7 cellular contexts compared by ENCODE assay signal in genomic region chr15:67091073-67091965, GRCh38. TPM values are rescaled to one million over a fixed set of nuclear protein-coding genes. Genes with fewer than 3 reads are reported as not detected.
DNase-seq lines count a peak whose midpoint lies in the region; ATAC-seq and TF ChIP-seq lines count a peak whose summit lies in the region.

No MANE protein-coding gene starts in this region.

- H3K9me3 Mint-ChIP-seq in activated T-helper 17 cell treated with anti-CD3 and anti-CD28 coated beads, Interleukin-2, amount 50 U/mL, for 72 hours = no peaks in the 10 kb centered on the region

- H3K27me3 ChIP-seq in Peyer's patch = no peaks in the 10 kb centered on the region

- peaks cover 61% of the 10 kb centered on the region for H3K4me1 Mint-ChIP-seq in activated T-helper 17 cell treated with anti-CD3 and anti-CD28 coated beads, Interleukin-2, amount 50 U/mL, for 72 hours

- no peak overlapping the region for H3K4me3 ChIP-seq in Peyer's patch

- peaks cover 3 to 70% (median 26%) of the 10 kb centered on the region in 4 donors for H3K4me1 ChIP-seq in Peyer's patch

- peak overlapping the region; percentile 82 for H3K4me3 Mint-ChIP-seq in activated T-helper 17 cell treated with anti-CD3 and anti-CD28 coated beads, Interleukin-2, amount 50 U/mL, for 72 hours

- H3K27me3 Mint-ChIP-seq in activated T-helper 17 cell treated with anti-CD3 and anti-CD28 coated beads, Interleukin-2, amount 50 U/mL, for 72 hours = no peaks in the 10 kb centered on the region

- TF ChIP-seq CTCF in Peyer's patch (IDR thresholded peaks at IDR 0.05) = no peak

- no peak for TF ChIP-seq POLR2A in Peyer's patch (IDR thresholded peaks at IDR 0.05)

- peak overlapping the region; percentile 42 to 70 (median 48) for H3K27ac ChIP-seq in Peyer's patch

- H3K36me3 ChIP-seq in Peyer's patch = peaks cover 0 to 11% (median 0%) of the 10 kb centered on the region in 3 donors

- H3K36me3 Mint-ChIP-seq in activated T-helper 17 cell treated with anti-CD3 and anti-CD28 coated beads, Interleukin-2, amount 50 U/mL, for 72 hours (ENCODE audit: low read depth) = peaks cover 73% of the 10 kb centered on the region

- ATAC-seq in GM18907 (IDR thresholded peaks at IDR 0.05; ENCODE audit: unreplicated experiment) = peak; percentile 75
- peak; percentile 46 for ATAC-seq in HG03060 (IDR thresholded peaks at IDR 0.05; ENCODE audit: low read depth, unreplicated experiment)
- ATAC-seq in activated T-helper 17 cell treated with anti-CD3 and anti-CD28 coated beads, Interleukin-2, amount 50 U/mL, for 72 hours (replicated peaks) = peak; percentile 91

- H3K27ac Mint-ChIP-seq in activated T-helper 17 cell treated with anti-CD3 and anti-CD28 coated beads, Interleukin-2, amount 50 U/mL, for 72 hours = peak overlapping the region; percentile 98

- peak in 2 of 3 donors; percentile 72 to 88 for DNase-seq in Peyer's patch
- DNase-seq in hepatic stellate cell (ENCODE audit: low spot score) = peak; percentile 82
- peak; percentile 43 for DNase-seq in stimulated activated CD8-positive, alpha-beta memory T cell treated with anti-CD3 and anti-CD28 coated beads, Interleukin-12 subunit alpha, Interleukin-12 subunit beta, amount 100 ng/mL, for 1 hour (ENCODE audit: low read depth)
- DNase-seq in NCI-H128 (lab: John Stamatoyannopoulos, UW; ENCODE audit: unreplicated experiment) = no peak

- no peaks in the 10 kb centered on the region for H3K9me3 ChIP-seq in Peyer's patch

RNA-seq across cellular contexts. Expression of gene SMAD3, which starts 25.9 kb away (rescaled TPM):
- total RNA-seq in Peyer's patch = 10 to 100 TPM; 43.7 to 80.0 (median 60.2) TPM
- total RNA-seq in activated T-helper 17 cell treated with anti-CD3 and anti-CD28 coated beads, Interleukin-2, amount 50 U/mL, for 72 hours = 10 to 100 TPM; 57.0 to 94.9 TPM
